ENCODE assay signal across 1 cellular context in genomic region chr16:84391151-84391873, GRCh38.
TF ChIP-seq lines count a peak whose summit lies in the region.

No MANE protein-coding gene starts in this region.

TF ChIP-seq in SK-N-SH, 30 proteins besides CTCF, POLR2A, EP300 and RAD21 (continued from another document):
- no peak for TF ChIP-seq FOSL2 (IDR thresholded peaks at IDR 0.05; ENCODE audit: borderline replicate concordance, low read depth)
TF ChIP-seq in SK-N-SH: peak in this region for 0.
